ENCODE assay signal across 8 cellular contexts in genomic region chr22:30266445-30267381, GRCh38.
A peak's percentile ranks its signal among the peaks of the same experiment; 100 is the strongest.
DNase-seq lines count a peak whose midpoint lies in the region; ATAC-seq and FAIRE-seq lines count a peak whose summit lies in the region.

TSS of gene OSM (minus strand) at chr22:30266851. CDS start at chr22:30266799, 52 bp downstream.

- no peak for ATAC-seq in HG03039 (IDR thresholded peaks at IDR 0.05; ENCODE audit: unreplicated experiment)

- peak within 1 kb of the TSS; percentile 38 for H3K27ac ChIP-seq in caudate nucleus (ENCODE audit: low read depth, low read length)

- FAIRE-seq in GM19239 (lab: Jason Lieb, UNC), result peak; percentile 73

- DNase-seq in GM19239 (ENCODE audit: insufficient read length, low spot score), result no peak
- DNase-seq in T-helper 2 cell, result peak; percentile 32 to 93 (median 51)
- DNase-seq in caudate nucleus (lab: John Stamatoyannopoulos, UW), result peak in 7 of 61 donors; percentile 11 to 23 (median 19)
- DNase-seq in pons (ENCODE audit: low spot score), result peak; percentile 53
- no peak for DNase-seq in NCI-H1092 treated with DMSO at 0.1 percent for 48 hours (lab: John Stamatoyannopoulos, UW)
- no peak for DNase-seq in GM19240 (ENCODE audit: insufficient read length, low spot score)
- DNase-seq in NCI-H69 (lab: John Stamatoyannopoulos, UW), result no peak

Comparison
In these comparisons a context has a peak if more than half of its experiments do, and no peak if none do; other contexts are left out.
1. DNase-seq: peak in T-helper 2 cell (5 of 5) and pons (single experiment); none in GM19239 (single experiment), NCI-H1092 treated with DMSO at 0.1 percent for 48 hours (single experiment), GM19240 (single experiment) and NCI-H69 (single experiment).